In genomic region chrX:71953946-71954345, GRCh38 we compare ENCODE assay signal across 24 cellular contexts. TPM values are rescaled to one million over a fixed set of nuclear protein-coding genes. Genes with fewer than 3 reads are reported as not detected.
DNase-seq lines count a peak whose midpoint lies in the region; ATAC-seq and TF ChIP-seq lines count a peak whose summit lies in the region.
"Had no signal": no experiment of that assay in that cellular context is flagged by ENCODE, and none has a peak within 500 bp of the region (broad histone marks: within the 10 kb centered on the region; RNA-seq: fewer than 3 reads in every experiment).

No MANE protein-coding gene starts in this region.

- H3K9me3 ChIP-seq in left ventricle myocardium inferior (replicated peaks) (no peaks in the 10 kb centered on the region), right atrium auricular region (no peaks in the 10 kb centered on the region), mesenchymal stem cell (ENCODE audit: control insufficient read depth, low read length) (no peaks in the 10 kb centered on the region), smooth muscle cell (replicated peaks; ENCODE audit: low read depth) (no peaks in the 10 kb centered on the region), esophagus squamous epithelium (no peaks in the 10 kb centered on the region)
- H3K9me3 ChIP-seq: heart right ventricle had no signal

- peak overlapping the region in 1 of 2 experiments; percentile 24 for H3K18ac ChIP-seq in mesenchymal stem cell (ENCODE audit: low read depth in 1 of 2, low read length in 2 of 2)

- no peak overlapping the region for H3K23ac ChIP-seq in mesenchymal stem cell (ENCODE audit: low read length in 2 of 2)

- no peaks in the 10 kb centered on the region for H3F3A ChIP-seq in smooth muscle cell (ENCODE audit: low read depth)

- no peak overlapping the region for H2BK15ac ChIP-seq in mesenchymal stem cell (ENCODE audit: low read depth, poor library complexity, severe bottlenecking)

- ATAC-seq in sciatic nerve (no peak), GM19397 (IDR thresholded peaks at IDR 0.05; ENCODE audit: unreplicated experiment) (no peak)
- ATAC-seq: activated CD8-positive, alpha-beta T cell treated with anti-CD3 and anti-CD28 coated beads for 36 hours; heart right ventricle; T-helper 17 cell had no signal

- H3K9ac ChIP-seq in mesenchymal stem cell (ENCODE audit: low read length) (peak overlapping the region; percentile 44), smooth muscle cell (ENCODE audit: low read depth) (no peak overlapping the region)

- H3K4me3 ChIP-seq in left ventricle myocardium inferior: no peak overlapping the region
- no peak overlapping the region for H3K4me3 ChIP-seq in right atrium auricular region
- H3K4me3 ChIP-seq in mesenchymal stem cell (ENCODE audit: insufficient read depth in 1 of 2, low read depth in 1 of 2, low read length in 2 of 2): no peak overlapping the region
- H3K4me3 ChIP-seq in smooth muscle cell: no peak overlapping the region
- no peak overlapping the region for H3K4me3 ChIP-seq in esophagus squamous epithelium
- H3K4me3 ChIP-seq: dorsolateral prefrontal cortex, heart right ventricle had no signal

- no peak overlapping the region for H2BK12ac ChIP-seq in mesenchymal stem cell (ENCODE audit: low read length in 2 of 2)

- H3K79me2 ChIP-seq in smooth muscle cell (ENCODE audit: low read depth): no peaks in the 10 kb centered on the region

- H4K8ac ChIP-seq in mesenchymal stem cell (ENCODE audit: low read length): peak overlapping the region; percentile 61

- intact Hi-C loops in left ventricle myocardium inferior (cut with micrococcal nuclease): no loop called here
- intact Hi-C loops in sciatic nerve (cut with DNase I): no loop called here
- intact Hi-C loops in esophagus squamous epithelium (cut with DNase I): no loop called here

- TF ChIP-seq CTCF in left ventricle myocardium inferior (IDR thresholded peaks at IDR 0.05; ENCODE audit: borderline replicate concordance) (no peak), right atrium auricular region (IDR thresholded peaks at IDR 0.05) (no peak), smooth muscle cell (IDR thresholded peaks at IDR 0.05; ENCODE audit: borderline replicate concordance, insufficient read depth, poor library complexity, severe bottlenecking) (no peak), esophagus squamous epithelium (IDR thresholded peaks at IDR 0.05) (no peak)

- no peak overlapping the region for H2BK120ac ChIP-seq in mesenchymal stem cell (ENCODE audit: low read depth, low read length)

- H3K27me3 ChIP-seq in left ventricle myocardium inferior (ENCODE audit: low read depth): no peaks in the 10 kb centered on the region
- no peaks in the 10 kb centered on the region for H3K27me3 ChIP-seq in right atrium auricular region
- H3K27me3 ChIP-seq in mesenchymal stem cell (ENCODE audit: control insufficient read depth in 1 of 2, insufficient read depth in 1 of 2, low read length in 2 of 2): peaks cover 0 to 62% of the 10 kb centered on the region in 2 experiments
- H3K27me3 ChIP-seq in smooth muscle cell (ENCODE audit: low read depth): no peaks in the 10 kb centered on the region
- H3K27me3 ChIP-seq in esophagus squamous epithelium: no peaks in the 10 kb centered on the region

- no peak overlapping the region for H3K4ac ChIP-seq in mesenchymal stem cell (ENCODE audit: low read depth in 1 of 2, low read length in 2 of 2)

- TF ChIP-seq POLR2A in esophagus squamous epithelium (IDR thresholded peaks at IDR 0.05): no peak

- H3K4me2 ChIP-seq in mesenchymal stem cell (ENCODE audit: low read length, poor library complexity, severe bottlenecking): no peak overlapping the region
- H3K4me2 ChIP-seq in smooth muscle cell: no peak overlapping the region

- no peak overlapping the region for H4K91ac ChIP-seq in mesenchymal stem cell (ENCODE audit: low read length)

- H2AK5ac ChIP-seq in mesenchymal stem cell (ENCODE audit: low read length, severe bottlenecking): peak overlapping the region; percentile 59

- 58% methylated on average over 2 of the region's 2 CpGs for WGBS in mesenchymal stem cell
- WGBS in smooth muscle cell (ENCODE audit: low lambda C conversion rate): 58% methylated on average over 2 of the region's 2 CpGs
- WGBS in esophagus squamous epithelium, 2 donors: 42 to 83% methylated on average over 1 to 2 of the region's 2 CpGs

- no peak overlapping the region for H2AFZ ChIP-seq in mesenchymal stem cell (ENCODE audit: low read depth, low read length)
- H2AFZ ChIP-seq in smooth muscle cell (ENCODE audit: low read depth): no peak overlapping the region

- H3K36me3 ChIP-seq in left ventricle myocardium inferior: no peaks in the 10 kb centered on the region
- no peaks in the 10 kb centered on the region for H3K36me3 ChIP-seq in right atrium auricular region
- H3K36me3 ChIP-seq in mesenchymal stem cell (ENCODE audit: control insufficient read depth in 1 of 2, insufficient read depth in 2 of 2, low read depth in 1 of 2, low read length in 2 of 2): no peaks in the 10 kb centered on the region
- no peaks in the 10 kb centered on the region for H3K36me3 ChIP-seq in smooth muscle cell (ENCODE audit: low read depth)
- H3K36me3 ChIP-seq in esophagus squamous epithelium: no peaks in the 10 kb centered on the region
- H3K36me3 ChIP-seq: heart right ventricle had no signal

- H3K27ac ChIP-seq in left ventricle myocardium inferior (replicated peaks) (peak overlapping the region; percentile 12), right atrium auricular region (no peak overlapping the region), mesenchymal stem cell (ENCODE audit: low read length, poor library complexity, severe bottlenecking) (no peak overlapping the region), smooth muscle cell (ENCODE audit: low read depth) (peak overlapping the region; percentile 15), esophagus squamous epithelium (no peak overlapping the region)
- H3K27ac ChIP-seq: HL-60 had no signal

- no peak for DNase-seq in left ventricle myocardium inferior
- DNase-seq in right atrium auricular region (ENCODE audit: low spot score): no peak
- DNase-seq in cerebellar cortex (ENCODE audit: low spot score): peak; percentile 72
- DNase-seq in mesenchymal stem cell: peak; percentile 27
- no peak for DNase-seq in smooth muscle cell (lab: John Stamatoyannopoulos, UW; ENCODE audit: unreplicated experiment)
- DNase-seq in sciatic nerve (ENCODE audit: low spot score): no peak
- DNase-seq in esophagus squamous epithelium (lab: John Stamatoyannopoulos, UW): no peak
- DNase-seq: activated CD4-positive, alpha-beta T cell treated with anti-CD3 and anti-CD28 coated beads for 1 hour; activated CD8-positive, alpha-beta T cell treated with anti-CD3 and anti-CD28 coated beads for 36 hours; central memory CD4-positive, alpha-beta T cell; DMS79; heart right ventricle; Kasumi-1; naive B cell; NCI-H510A; RPMI8226; stimulated activated CD4-positive, alpha-beta T cell treated with anti-CD3 and anti-CD28 coated beads, Interleukin-12 subunit alpha, Interleukin-12 subunit beta, amount 100 ng/mL, for 4 hours; stimulated activated CD4-positive, alpha-beta T cell treated with anti-CD3 and anti-CD28 coated beads, Interleukin-4, amount 100 ng/mL, for 1 hour; T-helper 17 cell; trophoblast cell had no signal

- H2BK5ac ChIP-seq in mesenchymal stem cell (ENCODE audit: low read depth, low read length, poor library complexity, severe bottlenecking): no peak overlapping the region

- H3K79me1 ChIP-seq in mesenchymal stem cell (replicated peaks; ENCODE audit: low read length, poor library complexity, severe bottlenecking): no peaks in the 10 kb centered on the region

- H4K20me1 ChIP-seq in smooth muscle cell (ENCODE audit: low read depth): no peaks in the 10 kb centered on the region

- H3K14ac ChIP-seq in mesenchymal stem cell (ENCODE audit: low read length in 2 of 2): no peak overlapping the region

- H3K4me1 ChIP-seq in left ventricle myocardium inferior (peaks cover 8% of the 10 kb centered on the region), right atrium auricular region (no peaks in the 10 kb centered on the region), mesenchymal stem cell (ENCODE audit: control insufficient read depth, insufficient read depth, low read depth, low read length) (peaks cover 32% of the 10 kb centered on the region), smooth muscle cell (ENCODE audit: low read depth) (no peaks in the 10 kb centered on the region), esophagus squamous epithelium (peaks cover 0 to 4% (median 0%) of the 10 kb centered on the region in 3 donors)

RNA-seq across cellular contexts. Expression of gene NHSL2, which starts 43.3 kb away (rescaled TPM):
- 3.8 TPM for total RNA-seq in left ventricle myocardium inferior
- 1 to 10 TPM; 5.5 to 9.3 TPM for total RNA-seq in right atrium auricular region
- polyA plus RNA-seq in mesenchymal stem cell (2013, experiment 1 of 2): 1.1 TPM
- 1.1 TPM for polyA plus RNA-seq in mesenchymal stem cell (2013, experiment 2 of 2)
- total RNA-seq in smooth muscle cell: 2.0 and 3.3 TPM in 2 replicates
- polyA plus RNA-seq in smooth muscle cell: 2.3 and 2.9 TPM in 2 replicates
- total RNA-seq in sciatic nerve: 38.0 TPM
- 1 to 10 TPM in 2 of 4 donors, under 1 TPM in 2; 0.23 to 7.1 (median 1.6) TPM for total RNA-seq in esophagus squamous epithelium
- total RNA-seq: SK-MEL-5 had no signal

Comparison
In these comparisons a context has a peak if more than half of its experiments do, and no peak if none do; other contexts are left out.
1. H3K27ac ChIP-seq: peak in left ventricle myocardium inferior (single experiment) and smooth muscle cell (single experiment); none in right atrium auricular region (0 of 2), mesenchymal stem cell (single experiment) and esophagus squamous epithelium (0 of 4).
2. DNase-seq: peak in cerebellar cortex (single experiment) and mesenchymal stem cell (single experiment); none in left ventricle myocardium inferior (single experiment), right atrium auricular region (single experiment), smooth muscle cell (single experiment), sciatic nerve (single experiment) and esophagus squamous epithelium (single experiment).